Comparison of ENCODE assay signal across 8 cellular contexts in genomic region chr1:93980320-93980744, GRCh38.
A peak's percentile ranks its signal among the peaks of the same experiment; 100 is the strongest.
DNase-seq lines count a peak whose midpoint lies in the region; ATAC-seq, FAIRE-seq and TF ChIP-seq lines count a peak whose summit lies in the region.

No MANE protein-coding gene starts in this region.

- WGBS in pancreas, 2 donors, result 84 to 85% methylated on average over 2 of the region's 2 CpGs

- no peaks in the 10 kb centered on the region for H3K9me3 ChIP-seq in pancreas

- DNase-seq in ELF-1 (ENCODE audit: low read depth, low spot score), result peak; percentile 61
- DNase-seq in NCI-H1694 (lab: John Stamatoyannopoulos, UW), result peak; percentile 83
- DNase-seq in dermis blood vessel endothelial cell, result peak; percentile 37
- peak in 1 of 6 donors; percentile 22 for DNase-seq in pancreas
- DNase-seq in T-helper 2 cell, result no peak
- DNase-seq in central memory CD4-positive, alpha-beta T cell, result no peak
- DNase-seq in NCI-H2196 treated with DMSO at 0.1 percent for 48 hours (lab: John Stamatoyannopoulos, UW; ENCODE audit: unreplicated experiment), result no peak
- no peak for DNase-seq in anterior cingulate cortex (lab: John Stamatoyannopoulos, UW)

- peak in 3 of 4 donors; percentile 8 to 55 (median 14) for ATAC-seq in pancreas

- H3K4me1 ChIP-seq in pancreas, result peaks cover 6 to 12% (median 6%) of the 10 kb centered on the region in 3 donors

- H3K36me3 ChIP-seq in pancreas, result no peaks in the 10 kb centered on the region

- peak overlapping the region; percentile 44 to 63 (median 48) for H3K27ac ChIP-seq in pancreas

- FAIRE-seq in pancreas (lab: Jason Lieb, UNC), result no peak

- H3K4me3 ChIP-seq in pancreas, result no peak overlapping the region

- peak in 1 of 4 donors; percentile 7 for TF ChIP-seq CTCF in pancreas (IDR thresholded peaks at IDR 0.05)

- H3K27me3 ChIP-seq in pancreas, result no peaks in the 10 kb centered on the region

- intact Hi-C loops in pancreas (cut with DNase I), result no loop called here

Comparison
In these comparisons a context has a peak if more than half of its experiments do, and no peak if none do; other contexts are left out.
1. DNase-seq: peak in ELF-1 (single experiment), NCI-H1694 (single experiment) and dermis blood vessel endothelial cell (single experiment); none in T-helper 2 cell (0 of 5), central memory CD4-positive, alpha-beta T cell (single experiment), NCI-H2196 treated with DMSO at 0.1 percent for 48 hours (single experiment) and anterior cingulate cortex (0 of 58).